In the genomic region with DNA sequence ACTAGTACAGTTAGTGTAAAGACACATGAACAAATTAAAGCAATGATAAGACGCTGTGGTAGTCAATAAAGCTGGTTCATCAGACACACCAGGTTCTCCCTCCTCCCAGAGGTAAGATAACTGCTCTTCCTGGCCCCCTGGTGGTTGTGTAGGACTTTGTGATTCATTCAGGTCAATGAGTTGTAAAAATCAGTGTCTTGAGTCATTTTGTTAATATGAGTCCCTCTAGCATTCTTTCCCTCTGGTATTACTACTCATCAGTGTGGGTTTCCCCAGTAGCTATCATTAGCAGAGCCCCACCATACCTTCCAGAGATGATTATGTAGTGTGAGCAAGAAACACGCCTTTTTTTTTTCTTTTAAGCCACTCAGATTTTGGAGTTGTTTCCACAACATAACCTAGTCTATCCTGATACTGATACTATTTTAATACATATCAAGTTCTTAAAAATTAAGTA, we compare ENCODE assay signal across 1 cellular context.
TF ChIP-seq lines count a peak whose summit lies in the region.

No MANE protein-coding gene starts in this region.

TF ChIP-seq in HepG2, 621 proteins besides CTCF, POLR2A, EP300 and RAD21:
- TF ChIP-seq, protein P1, sequence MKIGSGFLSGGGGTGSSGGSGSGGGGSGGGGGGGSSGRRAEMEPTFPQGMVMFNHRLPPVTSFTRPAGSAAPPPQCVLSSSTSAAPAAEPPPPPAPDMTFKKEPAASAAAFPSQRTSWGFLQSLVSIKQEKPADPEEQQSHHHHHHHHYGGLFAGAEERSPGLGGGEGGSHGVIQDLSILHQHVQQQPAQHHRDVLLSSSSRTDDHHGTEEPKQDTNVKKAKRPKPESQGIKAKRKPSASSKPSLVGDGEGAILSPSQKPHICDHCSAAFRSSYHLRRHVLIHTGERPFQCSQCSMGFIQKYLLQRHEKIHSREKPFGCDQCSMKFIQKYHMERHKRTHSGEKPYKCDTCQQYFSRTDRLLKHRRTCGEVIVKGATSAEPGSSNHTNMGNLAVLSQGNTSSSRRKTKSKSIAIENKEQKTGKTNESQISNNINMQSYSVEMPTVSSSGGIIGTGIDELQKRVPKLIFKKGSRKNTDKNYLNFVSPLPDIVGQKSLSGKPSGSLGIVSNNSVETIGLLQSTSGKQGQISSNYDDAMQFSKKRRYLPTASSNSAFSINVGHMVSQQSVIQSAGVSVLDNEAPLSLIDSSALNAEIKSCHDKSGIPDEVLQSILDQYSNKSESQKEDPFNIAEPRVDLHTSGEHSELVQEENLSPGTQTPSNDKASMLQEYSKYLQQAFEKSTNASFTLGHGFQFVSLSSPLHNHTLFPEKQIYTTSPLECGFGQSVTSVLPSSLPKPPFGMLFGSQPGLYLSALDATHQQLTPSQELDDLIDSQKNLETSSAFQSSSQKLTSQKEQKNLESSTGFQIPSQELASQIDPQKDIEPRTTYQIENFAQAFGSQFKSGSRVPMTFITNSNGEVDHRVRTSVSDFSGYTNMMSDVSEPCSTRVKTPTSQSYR (CRISPR knock-in tag; IDR thresholded peaks at IDR 0.05; ENCODE audit: borderline replicate concordance), result no peak
- TF ChIP-seq SMC3 (IDR thresholded peaks at IDR 0.05; ENCODE audit: low read length) (peak; percentile 81), XRCC5 (optimal IDR thresholded peaks at IDR 0.05; ENCODE audit: low read length) (peak; percentile 33), STAG1 (CRISPR knock-in tag; IDR thresholded peaks at IDR 0.05) (peak; percentile 72), REL (CRISPR knock-in tag; conservative IDR thresholded peaks at IDR 0.05) (no peak), FOXA3 (CRISPR knock-in tag; IDR thresholded peaks at IDR 0.05) (no peak), ZNF263 (CRISPR knock-in tag; IDR thresholded peaks at IDR 0.05) (peak; percentile 91), MIXL1 (CRISPR knock-in tag; IDR thresholded peaks at IDR 0.05) (0 out of 2 replicates have a peak, but pooled peaks have one; percentile 37), GATAD2A (CRISPR knock-in tag; IDR thresholded peaks at IDR 0.05) (0 out of 2 replicates have a peak, but pooled peaks have one; percentile 21), CHD4 (IDR thresholded peaks at IDR 0.05; ENCODE audit: borderline replicate concordance, low read length) (no peak), SETDB1 (CRISPR knock-in tag; IDR thresholded peaks at IDR 0.05; ENCODE audit: borderline replicate concordance) (no peak), MXD4 (CRISPR knock-in tag; IDR thresholded peaks at IDR 0.05) (peak; percentile 40; the same call in 1 of the 2 replicates), RFX3 (CRISPR knock-in tag; IDR thresholded peaks at IDR 0.05) (no peak), ZNF207 (IDR thresholded peaks at IDR 0.05; ENCODE audit: borderline replicate concordance) (no peak), ONECUT2 (CRISPR knock-in tag; IDR thresholded peaks at IDR 0.05) (0 out of 2 replicates have a peak, but pooled peaks have one; percentile 31), ZNF652 (CRISPR knock-in tag; IDR thresholded peaks at IDR 0.05; ENCODE audit: borderline replicate concordance, low read depth) (0 out of 2 replicates have a peak, but pooled peaks have one; percentile 18), GFI1 (CRISPR knock-in tag; IDR thresholded peaks at IDR 0.05; ENCODE audit: borderline replicate concordance) (peak; percentile 45; the same call in 1 of the 2 replicates), CREB1 (IDR thresholded peaks at IDR 0.05) (no peak), CREB1 (CRISPR knock-in tag; IDR thresholded peaks at IDR 0.05) (0 out of 2 replicates have a peak, but pooled peaks have one; percentile 25), SAP130 (CRISPR knock-in tag; IDR thresholded peaks at IDR 0.05; ENCODE audit: low read depth) (peak; percentile 45), FOSL2 (CRISPR knock-in tag; IDR thresholded peaks at IDR 0.05) (peak; percentile 43), ARNT (IDR thresholded peaks at IDR 0.05) (no peak), KAT8 (CRISPR knock-in tag; IDR thresholded peaks at IDR 0.05) (0 out of 2 replicates have a peak, but pooled peaks have one; percentile 23)
- TF ChIP-seq, protein P2, sequence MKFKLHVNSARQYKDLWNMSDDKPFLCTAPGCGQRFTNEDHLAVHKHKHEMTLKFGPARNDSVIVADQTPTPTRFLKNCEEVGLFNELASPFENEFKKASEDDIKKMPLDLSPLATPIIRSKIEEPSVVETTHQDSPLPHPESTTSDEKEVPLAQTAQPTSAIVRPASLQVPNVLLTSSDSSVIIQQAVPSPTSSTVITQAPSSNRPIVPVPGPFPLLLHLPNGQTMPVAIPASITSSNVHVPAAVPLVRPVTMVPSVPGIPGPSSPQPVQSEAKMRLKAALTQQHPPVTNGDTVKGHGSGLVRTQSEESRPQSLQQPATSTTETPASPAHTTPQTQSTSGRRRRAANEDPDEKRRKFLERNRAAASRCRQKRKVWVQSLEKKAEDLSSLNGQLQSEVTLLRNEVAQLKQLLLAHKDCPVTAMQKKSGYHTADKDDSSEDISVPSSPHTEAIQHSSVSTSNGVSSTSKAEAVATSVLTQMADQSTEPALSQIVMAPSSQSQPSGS (CRISPR knock-in tag; IDR thresholded peaks at IDR 0.05), result no peak
- TF ChIP-seq, protein P3, sequence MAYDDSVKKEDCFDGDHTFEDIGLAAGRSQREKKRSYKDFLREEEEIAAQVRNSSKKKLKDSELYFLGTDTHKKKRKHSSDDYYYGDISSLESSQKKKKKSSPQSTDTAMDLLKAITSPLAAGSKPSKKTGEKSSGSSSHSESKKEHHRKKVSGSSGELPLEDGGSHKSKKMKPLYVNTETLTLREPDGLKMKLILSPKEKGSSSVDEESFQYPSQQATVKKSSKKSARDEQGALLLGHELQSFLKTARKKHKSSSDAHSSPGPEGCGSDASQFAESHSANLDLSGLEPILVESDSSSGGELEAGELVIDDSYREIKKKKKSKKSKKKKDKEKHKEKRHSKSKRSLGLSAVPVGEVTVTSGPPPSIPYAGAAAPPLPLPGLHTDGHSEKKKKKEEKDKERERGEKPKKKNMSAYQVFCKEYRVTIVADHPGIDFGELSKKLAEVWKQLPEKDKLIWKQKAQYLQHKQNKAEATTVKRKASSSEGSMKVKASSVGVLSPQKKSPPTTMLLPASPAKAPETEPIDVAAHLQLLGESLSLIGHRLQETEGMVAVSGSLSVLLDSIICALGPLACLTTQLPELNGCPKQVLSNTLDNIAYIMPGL (CRISPR knock-in tag; IDR thresholded peaks at IDR 0.05; ENCODE audit: borderline replicate concordance in 1 of 2, low read depth in 1 of 2), result peak in 1 of 2 experiments; percentile 41; a peak in 2 of 4 replicates
- TF ChIP-seq, protein P4, sequence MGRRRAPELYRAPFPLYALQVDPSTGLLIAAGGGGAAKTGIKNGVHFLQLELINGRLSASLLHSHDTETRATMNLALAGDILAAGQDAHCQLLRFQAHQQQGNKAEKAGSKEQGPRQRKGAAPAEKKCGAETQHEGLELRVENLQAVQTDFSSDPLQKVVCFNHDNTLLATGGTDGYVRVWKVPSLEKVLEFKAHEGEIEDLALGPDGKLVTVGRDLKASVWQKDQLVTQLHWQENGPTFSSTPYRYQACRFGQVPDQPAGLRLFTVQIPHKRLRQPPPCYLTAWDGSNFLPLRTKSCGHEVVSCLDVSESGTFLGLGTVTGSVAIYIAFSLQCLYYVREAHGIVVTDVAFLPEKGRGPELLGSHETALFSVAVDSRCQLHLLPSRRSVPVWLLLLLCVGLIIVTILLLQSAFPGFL (CRISPR knock-in tag; IDR thresholded peaks at IDR 0.05), result no peak
- TF ChIP-seq, protein P5, sequence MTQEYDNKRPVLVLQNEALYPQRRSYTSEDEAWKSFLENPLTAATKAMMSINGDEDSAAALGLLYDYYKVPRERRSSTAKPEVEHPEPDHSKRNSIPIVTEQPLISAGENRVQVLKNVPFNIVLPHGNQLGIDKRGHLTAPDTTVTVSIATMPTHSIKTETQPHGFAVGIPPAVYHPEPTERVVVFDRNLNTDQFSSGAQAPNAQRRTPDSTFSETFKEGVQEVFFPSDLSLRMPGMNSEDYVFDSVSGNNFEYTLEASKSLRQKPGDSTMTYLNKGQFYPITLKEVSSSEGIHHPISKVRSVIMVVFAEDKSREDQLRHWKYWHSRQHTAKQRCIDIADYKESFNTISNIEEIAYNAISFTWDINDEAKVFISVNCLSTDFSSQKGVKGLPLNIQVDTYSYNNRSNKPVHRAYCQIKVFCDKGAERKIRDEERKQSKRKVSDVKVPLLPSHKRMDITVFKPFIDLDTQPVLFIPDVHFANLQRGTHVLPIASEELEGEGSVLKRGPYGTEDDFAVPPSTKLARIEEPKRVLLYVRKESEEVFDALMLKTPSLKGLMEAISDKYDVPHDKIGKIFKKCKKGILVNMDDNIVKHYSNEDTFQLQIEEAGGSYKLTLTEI (CRISPR knock-in tag; conservative IDR thresholded peaks at IDR 0.05), result no peak
TF ChIP-seq in HepG2: peak in this region for 15.
